Comparison of ENCODE assay signal across 1 cellular context in genomic region chr5:1028481-1029269, GRCh38.
A peak's percentile ranks its signal among the peaks of the same experiment; 100 is the strongest.
TF ChIP-seq lines count a peak whose summit lies in the region.

No MANE protein-coding gene starts in this region.

TF ChIP-seq in K562, 482 proteins besides CTCF, POLR2A, EP300 and RAD21:
- no peak for TF ChIP-seq ARID3A (IDR thresholded peaks at IDR 0.05; ENCODE audit: borderline replicate concordance, low read depth, low read length)
- 0 out of 2 replicates have a peak, but pooled peaks have one; percentile 36 for TF ChIP-seq ETV1 (tag; conservative IDR thresholded peaks at IDR 0.05; ENCODE audit: low read depth)
